In the genomic region with DNA sequence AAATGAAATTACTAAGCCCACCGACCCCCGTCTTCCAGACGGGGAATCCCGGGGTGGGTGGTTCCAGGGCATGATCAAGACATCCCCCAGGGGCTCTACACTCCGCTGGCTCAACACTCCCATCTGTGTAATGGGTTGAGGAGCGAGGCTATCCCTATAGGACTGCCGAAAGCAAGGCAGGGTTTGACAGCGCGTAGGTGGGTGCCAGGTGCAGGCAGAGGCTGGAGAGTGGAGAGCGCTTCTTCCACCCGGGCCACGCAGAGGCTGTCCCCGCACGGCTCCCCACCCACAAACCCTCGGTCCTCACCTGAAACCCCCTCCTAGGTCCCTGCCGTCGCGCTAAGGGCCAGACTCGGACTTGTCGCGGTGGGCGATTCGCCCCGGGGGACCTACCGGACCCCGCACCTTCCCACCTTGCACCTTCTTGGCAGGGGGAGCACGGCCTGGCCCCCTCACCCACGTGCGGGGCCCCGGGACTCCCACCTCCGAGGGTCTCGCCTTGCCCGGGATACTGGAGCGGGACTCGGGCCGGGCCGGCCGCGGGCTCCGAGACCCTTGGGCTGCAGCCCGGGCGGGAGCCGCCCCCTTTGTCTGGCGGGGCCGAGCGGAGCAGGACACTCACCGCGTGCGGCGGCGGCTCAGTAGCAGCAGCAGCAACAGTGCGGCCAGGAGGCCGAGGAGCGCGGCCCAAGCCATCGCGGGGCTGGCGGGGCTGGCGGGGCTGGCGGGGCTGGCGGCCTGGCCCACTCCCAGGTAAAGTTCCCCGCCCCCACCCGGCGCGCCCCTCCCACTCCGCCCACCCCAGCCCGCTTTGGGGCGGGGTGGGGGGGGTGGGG, we compare ENCODE assay signal across 8 cellular contexts. TPM values are rescaled to one million over a fixed set of nuclear protein-coding genes. Genes with fewer than 3 reads are reported as not detected.
A peak's percentile ranks its signal among the peaks of the same experiment; 100 is the strongest.
DNase-seq lines count a peak whose midpoint lies in the region; ATAC-seq and TF ChIP-seq lines count a peak whose summit lies in the region.

A gene (minus strand): TSS at position 717 of the 836 bp plus-strand sequence. CDS start 21 bp downstream, at position 696.

- peaks cover 50 to 75% (median 61%) of the 10 kb centered on the region in 5 donors for H3K27me3 Mint-ChIP-seq in naive thymus-derived CD4-positive, alpha-beta T cell
- H3K27me3 Mint-ChIP-seq in Calu3 (ENCODE audit: unreplicated experiment): peaks cover 40% of the 10 kb centered on the region

- H3K36me3 Mint-ChIP-seq in naive thymus-derived CD4-positive, alpha-beta T cell: peaks cover 0 to 19% (median 0%) of the 10 kb centered on the region in 5 donors
- peaks cover 7% of the 10 kb centered on the region for H3K36me3 Mint-ChIP-seq in Calu3 (ENCODE audit: insufficient read depth, unreplicated experiment)

- ATAC-seq in esophagus mucosa (peak; percentile 35), aorta (ENCODE audit: low FRiP score) (peak; percentile 65)
- no peak for ATAC-seq in naive thymus-derived CD4-positive, alpha-beta T cell

- peaks cover 0 to 3% of the 10 kb centered on the region in 2 donors for H3K27me3 ChIP-seq in naive thymus-derived CD4-positive, alpha-beta T cell (ENCODE audit: control insufficient read depth in 2 of 2, insufficient read depth in 2 of 2, low read length in 2 of 2)
- H3K27me3 ChIP-seq in aorta (ENCODE audit: control insufficient read depth in 1 of 2, insufficient read depth in 2 of 2, low read length in 1 of 2): no peaks in the 10 kb centered on the region

- no peaks in the 10 kb centered on the region for H3K4me1 ChIP-seq in naive thymus-derived CD4-positive, alpha-beta T cell (ENCODE audit: control insufficient read depth in 2 of 2, insufficient read depth in 2 of 2, low read length in 2 of 2)
- peaks cover 0 to 3% of the 10 kb centered on the region in 2 donors for H3K4me1 ChIP-seq in aorta (ENCODE audit: control insufficient read depth in 1 of 2, insufficient read depth in 2 of 2, low read length in 2 of 2)

- peak within 1 kb of the TSS in 6 of 10 donors; percentile 21 to 82 (median 32) for H3K4me3 Mint-ChIP-seq in naive thymus-derived CD4-positive, alpha-beta T cell
- H3K4me3 Mint-ChIP-seq in Calu3 (ENCODE audit: low read depth, unreplicated experiment): no peak within 1 kb of the TSS

- POLR2A ChIA-PET in naive thymus-derived CD4-positive, alpha-beta T cell (lab: Charles Lee): no interaction called here

- H3K4me3 ChIP-seq in naive thymus-derived CD4-positive, alpha-beta T cell (ENCODE audit: low read length): no peak within 1 kb of the TSS
- peak within 1 kb of the TSS; percentile 97 to 99 for H3K4me3 ChIP-seq in aorta (ENCODE audit: low read length in 2 of 2)

- H3K9me3 Mint-ChIP-seq in naive thymus-derived CD4-positive, alpha-beta T cell: peaks cover 0 to 4% (median 0%) of the 10 kb centered on the region in 11 donors
- H3K9me3 Mint-ChIP-seq in Calu3 (ENCODE audit: low read depth, unreplicated experiment): no peaks in the 10 kb centered on the region

- 1 to 2% methylated on average over 56 to 68 of the region's 68 CpGs for WGBS in aorta, 2 donors

- H3K36me3 ChIP-seq in naive thymus-derived CD4-positive, alpha-beta T cell (ENCODE audit: control insufficient read depth in 2 of 3, insufficient read depth in 3 of 3, low read length in 3 of 3): no peaks in the 10 kb centered on the region
- peaks cover 0 to 2% of the 10 kb centered on the region in 2 donors for H3K36me3 ChIP-seq in aorta (ENCODE audit: control insufficient read depth in 1 of 2, insufficient read depth in 2 of 2, low read length in 1 of 2)

- BruUV-seq in Calu3 (replicated peaks; lab: Mats Ljungman, UMichigan): no TSS peak

- intact Hi-C loops in naive thymus-derived CD4-positive, alpha-beta T cell (cut with micrococcal nuclease): no loop called here
- intact Hi-C loops in aorta (cut with DNase I) (no loop called here), Calu3 (cut with micrococcal nuclease; ENCODE audit: unreplicated experiment) (no loop called here)

- TF ChIP-seq CTCF in Calu3 (IDR thresholded peaks at IDR 0.05; ENCODE audit: unreplicated experiment): no peak

- peak; percentile 62 for DNase-seq in activated effector memory CD4-positive, alpha-beta T cell treated with anti-CD3 and anti-CD28 coated beads, Interleukin-2, amount 50 U/mL, for 16 hours
- no peak for DNase-seq in activated effector memory CD4-positive, alpha-beta T cell treated with Interleukin-2 at 50 U/mL for 16 hours
- no peak for DNase-seq in naive thymus-derived CD4-positive, alpha-beta T cell
- DNase-seq in aorta (peak; percentile 69 to 87), COR-L47 (lab: John Stamatoyannopoulos, UW) (no peak), Calu3 (no peak)
- no peak for DNase-seq in activated CD4-positive, CD25-positive, alpha-beta regulatory T cell treated with anti-CD3 and anti-CD28 coated beads, Interleukin-2, amount 50 U/mL, for 72 hours

- peaks cover 0 to 42% (median 4%) of the 10 kb centered on the region in 7 donors for H3K4me1 Mint-ChIP-seq in naive thymus-derived CD4-positive, alpha-beta T cell
- H3K4me1 Mint-ChIP-seq in Calu3 (ENCODE audit: low read depth, unreplicated experiment): peaks cover 21% of the 10 kb centered on the region

- H3K27ac ChIP-seq in naive thymus-derived CD4-positive, alpha-beta T cell (ENCODE audit: low read depth, low read length): no peak within 1 kb of the TSS
- peak within 1 kb of the TSS; percentile 89 to 93 for H3K27ac ChIP-seq in aorta (ENCODE audit: low read depth in 1 of 2, low read length in 2 of 2)

- no peaks in the 10 kb centered on the region for H3K9me3 ChIP-seq in naive thymus-derived CD4-positive, alpha-beta T cell (ENCODE audit: control insufficient read depth in 2 of 3, low read length in 3 of 3)
- no peaks in the 10 kb centered on the region for H3K9me3 ChIP-seq in aorta (ENCODE audit: control insufficient read depth, low read length)

- CTCF ChIA-PET in naive thymus-derived CD4-positive, alpha-beta T cell (lab: Charles Lee): no interaction called here
- CTCF ChIA-PET in Calu3 (lab: Charles Lee): interaction anchor here (0.6 to 1.0 kb wide), 2 partner anchors 26 to 1093 kb away, joined by 3 read pairs; no protein-coding TSS in a partner anchor

- peak within 1 kb of the TSS in 1 of 9 donors; percentile 72 for H3K27ac Mint-ChIP-seq in naive thymus-derived CD4-positive, alpha-beta T cell
- no peak within 1 kb of the TSS for H3K27ac Mint-ChIP-seq in Calu3 (ENCODE audit: unreplicated experiment)

RNA-seq across cellular contexts. Expression of the gene that starts here (rescaled TPM):
- total RNA-seq in esophagus mucosa (2.9 TPM), aorta (100 to 1,000 TPM; 351 to 637 TPM), Calu3 (2022) (0.26 and 0.29 TPM in 2 replicates)
- 10 to 100 TPM in 1 of 5 experiments, not detected in 4; 12.5 TPM for total RNA-seq in naive thymus-derived CD4-positive, alpha-beta T cell
- polyA plus RNA-seq in naive thymus-derived CD4-positive, alpha-beta T cell: not detected
- polyA plus RNA-seq in aorta: 100 to 1,000 TPM in 1 of 2 donors, 10 to 100 TPM in 1; 53.6 to 115 TPM

Comparison
In these comparisons a context has a peak if more than half of its experiments do, and no peak if none do; other contexts are left out.
1. RNA of the gene that starts here (total RNA-seq): 351 to 637 TPM in aorta; 2.9 TPM in esophagus mucosa (single experiment), 0.26 to 0.29 TPM in Calu3 and 12.5 TPM in naive thymus-derived CD4-positive, alpha-beta T cell; every median in the first group is over 10 times any median in the second.
2. RNA of the gene that starts here (polyA plus RNA-seq): 53.6 to 115 TPM in aorta; not detected in naive thymus-derived CD4-positive, alpha-beta T cell; every median in the first group is over 10 times any median in the second.
3. DNase-seq: peak in activated effector memory CD4-positive, alpha-beta T cell treated with anti-CD3 and anti-CD28 coated beads, Interleukin-2, amount 50 U/mL, for 16 hours (single experiment) and aorta (2 of 2); none in activated effector memory CD4-positive, alpha-beta T cell treated with Interleukin-2 at 50 U/mL for 16 hours (single experiment), naive thymus-derived CD4-positive, alpha-beta T cell (0 of 9), COR-L47 (single experiment), activated CD4-positive, CD25-positive, alpha-beta regulatory T cell treated with anti-CD3 and anti-CD28 coated beads, Interleukin-2, amount 50 U/mL, for 72 hours (single experiment) and Calu3 (single experiment).